8 cellular contexts compared by ENCODE assay signal in genomic region chr13:114131581-114132418, GRCh38. TPM values are rescaled to one million over a fixed set of nuclear protein-coding genes. Genes with fewer than 3 reads are reported as not detected.
DNase-seq lines count a peak whose midpoint lies in the region; ATAC-seq, FAIRE-seq and TF ChIP-seq lines count a peak whose summit lies in the region.

No MANE protein-coding gene starts in this region.

- no peaks in the 10 kb centered on the region for H4K20me1 ChIP-seq in endothelial cell of umbilical vein (replicated peaks; ENCODE audit: control insufficient read depth, extremely low read depth, insufficient read depth, low read length)

- CTCF ChIA-PET in endothelial cell of umbilical vein (lab: Charles Lee), result interaction anchor here (0.6 to 1.6 kb wide), 3 partner anchors 13 to 66 kb away, joined by 3 to 8 read pairs (median 5); no protein-coding TSS in a partner anchor

- H3K36me3 Mint-ChIP-seq in naive B cell, result no peaks in the 10 kb centered on the region

- ATAC-seq in HG03064 (IDR thresholded peaks at IDR 0.05; ENCODE audit: low read depth, unreplicated experiment), result peak; percentile 5
- ATAC-seq in naive B cell (ENCODE audit: low read depth in 2 of 2), result peak; percentile 2 to 3
- no peak for ATAC-seq in HG02884 (IDR thresholded peaks at IDR 0.05; ENCODE audit: unreplicated experiment)
- ATAC-seq in GM21576 (IDR thresholded peaks at IDR 0.05; ENCODE audit: unreplicated experiment), result no peak

- H3K27me3 Mint-ChIP-seq in naive B cell, result no peaks in the 10 kb centered on the region

- no peak for TF ChIP-seq POLR2A in endothelial cell of umbilical vein (IDR thresholded peaks at IDR 0.05; ENCODE audit: low read depth, low read length)

- no peak overlapping the region for H2AFZ ChIP-seq in endothelial cell of umbilical vein (ENCODE audit: low read depth, low read length)

- H3K9me3 ChIP-seq in WERI-Rb-1 (ENCODE audit: severe bottlenecking) (no peaks in the 10 kb centered on the region), endothelial cell of umbilical vein (replicated peaks; ENCODE audit: control insufficient read depth, insufficient read depth, low read length) (no peaks in the 10 kb centered on the region)

- H3K27me3 ChIP-seq in WERI-Rb-1 (ENCODE audit: insufficient read depth, low read depth, severe bottlenecking), result no peaks in the 10 kb centered on the region
- H3K27me3 ChIP-seq in endothelial cell of umbilical vein (ENCODE audit: control insufficient read depth in 2 of 2, insufficient read depth in 2 of 2, low read length in 2 of 2), result no peaks in the 10 kb centered on the region

- TF ChIP-seq CTCF in WERI-Rb-1 (IDR thresholded peaks at IDR 0.05; ENCODE audit: low read depth, low read length), result no peak
- TF ChIP-seq CTCF in endothelial cell of umbilical vein (IDR thresholded peaks at IDR 0.05; ENCODE audit: extremely low read depth in 1 of 2, insufficient read depth in 1 of 2, low read depth in 1 of 2, low read length in 2 of 2), result no peak

- no peaks in the 10 kb centered on the region for H3K9me3 Mint-ChIP-seq in naive B cell

- peak overlapping the region; percentile 76 to 98 (median 95) for H3K27ac Mint-ChIP-seq in naive B cell

- H3K4me3 Mint-ChIP-seq in naive B cell, result peak overlapping the region; percentile 96 to 100 (median 98)

- peak overlapping the region; percentile 66 for H3K4me2 ChIP-seq in endothelial cell of umbilical vein (ENCODE audit: insufficient read depth, low read length)

- FAIRE-seq in endothelial cell of umbilical vein (lab: Jason Lieb, UNC), result no peak

- intact Hi-C loops in endothelial cell of umbilical vein (cut with micrococcal nuclease), result loop anchor here (1.0 to 2.0 kb wide), 4 partner anchors 17 to 180 kb away; no protein-coding TSS in a partner anchor

- POLR2A ChIA-PET in endothelial cell of umbilical vein (lab: Charles Lee), result interaction anchor here (1.6 to 2.6 kb wide), 2 partner anchors 13 to 30 kb away, joined by 4 to 10 read pairs; no protein-coding TSS in a partner anchor

- BruUV-seq in endothelial cell of umbilical vein (replicated peaks; lab: Mats Ljungman, UMichigan), result TSS peak; percentile 54

- H3K4me1 ChIP-seq in endothelial cell of umbilical vein (ENCODE audit: control insufficient read depth, extremely low read depth, insufficient read depth, low read length), result peaks cover 43% of the 10 kb centered on the region

- H3K79me2 ChIP-seq in endothelial cell of umbilical vein (ENCODE audit: control insufficient read depth, insufficient read depth, low read length), result peaks cover 48% of the 10 kb centered on the region

- H3K36me3 ChIP-seq in WERI-Rb-1, result no peaks in the 10 kb centered on the region
- no peaks in the 10 kb centered on the region for H3K36me3 ChIP-seq in endothelial cell of umbilical vein (ENCODE audit: control insufficient read depth in 2 of 2, extremely low read depth in 1 of 2, insufficient read depth in 2 of 2, low read length in 2 of 2)

- H3K9ac ChIP-seq in endothelial cell of umbilical vein (replicated peaks; ENCODE audit: extremely low read depth, insufficient read depth, low read length), result peak overlapping the region; percentile 84

- H3K27ac ChIP-seq in WERI-Rb-1 (peak overlapping the region; percentile 56), endothelial cell of umbilical vein (ENCODE audit: insufficient read depth, low read depth, low read length) (peak overlapping the region; percentile 87)

- no peaks in the 10 kb centered on the region for H3K9me1 ChIP-seq in endothelial cell of umbilical vein (replicated peaks; ENCODE audit: control insufficient read depth, extremely low read depth, insufficient read depth, low read length)

- dilution Hi-C loops in endothelial cell of umbilical vein (cut with MboI; ENCODE audit: extremely low pct_ligation_motif_present, low sequenced_read_pairs), result no loop called here

- peaks cover 62 to 80% (median 75%) of the 10 kb centered on the region in 3 donors for H3K4me1 Mint-ChIP-seq in naive B cell

- peak; percentile 61 for DNase-seq in NCI-H82 (lab: John Stamatoyannopoulos, UW)
- DNase-seq in NCI-H82 treated with DMSO at 0.1 percent for 48 hours (lab: John Stamatoyannopoulos, UW; ENCODE audit: unreplicated experiment), result no peak
- DNase-seq in WERI-Rb-1, result no peak
- no peak for DNase-seq in endothelial cell of umbilical vein (ENCODE audit: low read depth, low spot score)
- DNase-seq in naive B cell, result peak; percentile 36

- peak overlapping the region; percentile 60 for H3K4me3 ChIP-seq in WERI-Rb-1 (ENCODE audit: low read depth, low read length)
- H3K4me3 ChIP-seq in endothelial cell of umbilical vein (replicated peaks in 1 of 3; ENCODE audit: insufficient read depth in 1 of 3, low read depth in 1 of 3, low read length in 3 of 3), result peak overlapping the region; percentile 31 to 86 (median 51)

TF ChIP-seq in endothelial cell of umbilical vein, 7 proteins besides CTCF, POLR2A, EP300 and RAD21:
- TF ChIP-seq MYC (IDR thresholded peaks at IDR 0.05; ENCODE audit: low read depth, low read length) (no peak), GATA2 (IDR thresholded peaks at IDR 0.05; ENCODE audit: insufficient read depth, insufficient read length, low read depth, low read length) (peak; percentile 6), POLR2AphosphoS5 (IDR thresholded peaks at IDR 0.05; ENCODE audit: insufficient read depth, low read depth, low read length) (no peak), FOS (IDR thresholded peaks at IDR 0.05; ENCODE audit: borderline replicate concordance, insufficient read depth, low read length) (no peak)

RNA-seq across cellular contexts. Expression of gene RASA3, which starts 0.6 kb away (rescaled TPM):
- 51.2 and 53.8 TPM in 2 replicates for total RNA-seq in endothelial cell of umbilical vein
- 22.5 and 26.5 TPM in 2 replicates for polyA plus RNA-seq in endothelial cell of umbilical vein
- 35.6 and 36.3 TPM in 2 replicates for polyA plus RNA-seq in endothelial cell of umbilical vein (2011; cell fraction: cytosol; rRNA removed)
- 51.2 and 56.7 TPM in 2 replicates for polyA plus RNA-seq in endothelial cell of umbilical vein (2011; cell fraction: nucleus; rRNA removed)
- 41.1 and 42.8 TPM in 2 replicates for polyA plus RNA-seq in endothelial cell of umbilical vein (2012)
- 34.5 and 39.0 TPM in 2 replicates for polyA minus RNA-seq in endothelial cell of umbilical vein
- 5.5 TPM for polyA minus RNA-seq in endothelial cell of umbilical vein (2011; cell fraction: cytosol; rRNA and poly(A)+ RNA removed)
- polyA minus RNA-seq in endothelial cell of umbilical vein (2011; cell fraction: nucleus; rRNA and poly(A)+ RNA removed), result 20.8 and 28.6 TPM in 2 replicates
- 10 to 100 TPM; 17.1 to 41.9 (median 28.8) TPM for polyA plus RNA-seq in naive B cell (ENCODE audit: low read depth in 6 of 6)

RNA-seq across cellular contexts. Expression of gene CFAP97D2, which starts 47.3 kb away (rescaled TPM):
- not detected in 2 replicates for total RNA-seq in endothelial cell of umbilical vein
- polyA plus RNA-seq in endothelial cell of umbilical vein (0.13 TPM in 1 of 2 replicates, not detected in the other), naive B cell (ENCODE audit: low read depth in 6 of 6) (not detected)
- not detected in 2 replicates for polyA plus RNA-seq in endothelial cell of umbilical vein (2011; cell fraction: cytosol; rRNA removed)
- not detected in 2 replicates for polyA plus RNA-seq in endothelial cell of umbilical vein (2011; cell fraction: nucleus; rRNA removed)
- polyA plus RNA-seq in endothelial cell of umbilical vein (2012), result not detected in 2 replicates
- polyA minus RNA-seq in endothelial cell of umbilical vein, result not detected in 2 replicates
- polyA minus RNA-seq in endothelial cell of umbilical vein (2011; cell fraction: cytosol; rRNA and poly(A)+ RNA removed), result not detected
- not detected in 2 replicates for polyA minus RNA-seq in endothelial cell of umbilical vein (2011; cell fraction: nucleus; rRNA and poly(A)+ RNA removed)

Comparison
In these comparisons a context has a peak if more than half of its experiments do, and no peak if none do; other contexts are left out.
1. DNase-seq: peak in NCI-H82 (single experiment) and naive B cell (single experiment); none in NCI-H82 treated with DMSO at 0.1 percent for 48 hours (single experiment), WERI-Rb-1 (single experiment) and endothelial cell of umbilical vein (single experiment).
2. ATAC-seq: peak in HG03064 (single experiment) and naive B cell (2 of 2); none in HG02884 (single experiment) and GM21576 (single experiment).